In the genomic region with DNA sequence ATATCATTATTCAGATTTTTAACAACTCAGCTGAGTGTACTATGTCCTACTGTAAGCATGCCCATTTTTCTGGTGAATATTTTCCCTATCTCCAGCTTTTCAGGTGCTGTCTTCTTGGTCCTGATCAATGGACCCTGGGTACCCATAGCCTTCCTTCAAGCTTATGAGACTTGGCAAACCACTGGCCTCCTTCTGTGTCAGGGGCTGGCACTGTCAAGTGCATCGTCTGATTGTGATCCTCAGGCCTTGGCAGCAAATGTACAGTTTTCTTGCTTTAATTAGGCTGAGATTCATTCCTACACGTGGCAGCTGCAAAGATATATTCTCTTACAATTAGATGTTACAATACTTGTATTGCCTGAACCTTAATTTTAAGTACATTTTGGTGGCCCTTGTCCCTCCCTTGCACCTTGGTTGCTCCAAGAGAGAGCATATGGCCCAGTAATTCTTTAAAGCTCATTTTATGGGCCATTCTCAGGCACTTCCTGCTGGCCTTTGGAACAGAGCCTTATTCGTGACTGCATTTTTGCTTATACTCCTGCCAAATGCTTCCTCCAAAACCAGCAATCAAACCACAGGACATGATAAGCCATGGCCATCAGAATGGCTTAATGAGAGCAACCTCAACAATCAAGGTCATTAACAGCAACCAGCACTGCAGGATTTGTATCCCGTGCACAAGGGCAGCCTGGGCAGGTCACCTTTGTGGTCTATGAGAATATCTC, we compare ENCODE assay signal across 22 cellular contexts.
"Had no signal": no experiment of that assay in that cellular context is flagged by ENCODE, and none has a peak within 500 bp of the region (broad histone marks: within the 10 kb centered on the region; RNA-seq: fewer than 3 reads in every experiment).

No MANE protein-coding gene starts in this region.

- H3K27ac Mint-ChIP-seq: activated CD4-positive, alpha-beta memory T cell treated with anti-CD3 and anti-CD28 coated beads for 36 hours; activated naive CD8-positive, alpha-beta T cell treated with anti-CD3 and anti-CD28 coated beads, Interleukin-2, amount 50 U/mL, for 24 hours; naive thymus-derived CD4-positive, alpha-beta T cell; neural progenitor cell; stimulated activated naive B cell treated with anti-CD40 and anti-IgM and Interleukin-4, amounts not matched to agents 10 μg/mL and 1 μg/mL and 100 μg/mL, for 72 hours; T-helper 1 cell treated with Interleukin-12 subunit alpha and Interleukin-12 subunit beta and Interleukin-4 antibody, amounts not matched to agents 30 μg/mL and 1 μg/mL, for 36 hours had no signal

- H3K4me1 ChIP-seq: gastroesophageal sphincter, neural progenitor cell, testis, upper lobe of left lung had no signal

- H3K4me3 Mint-ChIP-seq: activated CD4-positive, alpha-beta memory T cell treated with anti-CD3 and anti-CD28 coated beads for 36 hours; activated naive CD8-positive, alpha-beta T cell treated with anti-CD3 and anti-CD28 coated beads, Interleukin-2, amount 50 U/mL, for 24 hours; naive thymus-derived CD4-positive, alpha-beta T cell; neural progenitor cell; stimulated activated naive B cell treated with anti-CD40 and anti-IgM and Interleukin-4, amounts not matched to agents 10 μg/mL and 1 μg/mL and 100 μg/mL, for 72 hours; T-helper 1 cell treated with Interleukin-12 subunit alpha and Interleukin-12 subunit beta and Interleukin-4 antibody, amounts not matched to agents 30 μg/mL and 1 μg/mL, for 36 hours had no signal

- ATAC-seq: activated naive CD8-positive, alpha-beta T cell treated with anti-CD3 and anti-CD28 coated beads, Interleukin-2, amount 50 U/mL, for 24 hours; gastroesophageal sphincter; naive thymus-derived CD4-positive, alpha-beta T cell; sciatic nerve; stimulated activated naive B cell treated with anti-CD40 and anti-IgM and Interleukin-4, amounts not matched to agents 10 μg/mL and 1 μg/mL and 100 μg/mL, for 72 hours had no signal

- H3K9me3 ChIP-seq: gastroesophageal sphincter, testis, upper lobe of left lung had no signal

- H3K27me3 Mint-ChIP-seq: activated CD4-positive, alpha-beta memory T cell treated with anti-CD3 and anti-CD28 coated beads for 36 hours; activated naive CD8-positive, alpha-beta T cell treated with anti-CD3 and anti-CD28 coated beads, Interleukin-2, amount 50 U/mL, for 24 hours; naive thymus-derived CD4-positive, alpha-beta T cell; stimulated activated naive B cell treated with anti-CD40 and anti-IgM and Interleukin-4, amounts not matched to agents 10 μg/mL and 1 μg/mL and 100 μg/mL, for 72 hours had no signal

- H3K4me1 Mint-ChIP-seq: activated naive CD8-positive, alpha-beta T cell treated with anti-CD3 and anti-CD28 coated beads, Interleukin-2, amount 50 U/mL, for 24 hours; naive thymus-derived CD4-positive, alpha-beta T cell; neural progenitor cell; stimulated activated naive B cell treated with anti-CD40 and anti-IgM and Interleukin-4, amounts not matched to agents 10 μg/mL and 1 μg/mL and 100 μg/mL, for 72 hours had no signal

- H3K36me3 ChIP-seq: gastroesophageal sphincter, neural progenitor cell, upper lobe of left lung had no signal

- DNase-seq: activated CD4-positive, alpha-beta memory T cell treated with anti-CD3 and anti-CD28 coated beads for 36 hours; activated CD4-positive, alpha-beta T cell treated with anti-CD3 and anti-CD28 coated beads for 4 hours; activated CD4-positive, CD25-positive, alpha-beta regulatory T cell; activated effector memory CD4-positive, alpha-beta T cell treated with anti-CD3 and anti-CD28 coated beads, Interleukin-2, amount 50 U/mL, for 16 hours; activated naive CD4-positive, alpha-beta T cell treated with anti-CD3 and anti-CD28 coated beads, Interleukin-2, amount 50 U/mL, for 16 hours; activated naive CD8-positive, alpha-beta T cell treated with anti-CD3 and anti-CD28 coated beads, Interleukin-2, amount 50 U/mL, for 24 hours; anterior cingulate cortex; central memory CD4-positive, alpha-beta T cell; head of caudate nucleus; mesendoderm; naive thymus-derived CD4-positive, alpha-beta T cell; stimulated activated CD4-positive, alpha-beta T cell treated with anti-CD3 and anti-CD28 coated beads, Interleukin-2, amount 100 ng/mL, for 48 hours; stimulated activated CD8-positive, alpha-beta memory T cell treated with anti-CD3 and anti-CD28 coated beads, Interleukin-4, amount 100 ng/mL, for 48 hours; stimulated activated naive B cell treated with anti-CD40 and anti-IgM and Interleukin-4, amounts not matched to agents 10 μg/mL and 1 μg/mL and 100 μg/mL, for 72 hours; testis; upper lobe of left lung had no signal

- H3K4me3 ChIP-seq: gastroesophageal sphincter, neural progenitor cell, smooth muscle cell, testis, upper lobe of left lung had no signal

- H3K36me3 Mint-ChIP-seq: activated CD4-positive, alpha-beta memory T cell treated with anti-CD3 and anti-CD28 coated beads for 36 hours; naive thymus-derived CD4-positive, alpha-beta T cell; neural progenitor cell; stimulated activated naive B cell treated with anti-CD40 and anti-IgM and Interleukin-4, amounts not matched to agents 10 μg/mL and 1 μg/mL and 100 μg/mL, for 72 hours had no signal

- H3K27ac ChIP-seq: epithelial cell of prostate, gastroesophageal sphincter, neural progenitor cell, testis, upper lobe of left lung had no signal

- H3K27me3 ChIP-seq: gastroesophageal sphincter, neural progenitor cell, testis, upper lobe of left lung had no signal

- H3K9me3 Mint-ChIP-seq: T-helper 1 cell treated with Interleukin-12 subunit alpha and Interleukin-12 subunit beta and Interleukin-4 antibody, amounts not matched to agents 30 μg/mL and 1 μg/mL, for 36 hours had no signal
